ENCODE assay signal across 1 cellular context in genomic region chr17:48892940-48893645, GRCh38.
TF ChIP-seq lines count a peak whose summit lies in the region.

No MANE protein-coding gene starts in this region.

TF ChIP-seq in HepG2, 621 proteins besides CTCF, POLR2A, EP300 and RAD21 (continued from another document and continues in another):
- TF ChIP-seq, protein P1, sequence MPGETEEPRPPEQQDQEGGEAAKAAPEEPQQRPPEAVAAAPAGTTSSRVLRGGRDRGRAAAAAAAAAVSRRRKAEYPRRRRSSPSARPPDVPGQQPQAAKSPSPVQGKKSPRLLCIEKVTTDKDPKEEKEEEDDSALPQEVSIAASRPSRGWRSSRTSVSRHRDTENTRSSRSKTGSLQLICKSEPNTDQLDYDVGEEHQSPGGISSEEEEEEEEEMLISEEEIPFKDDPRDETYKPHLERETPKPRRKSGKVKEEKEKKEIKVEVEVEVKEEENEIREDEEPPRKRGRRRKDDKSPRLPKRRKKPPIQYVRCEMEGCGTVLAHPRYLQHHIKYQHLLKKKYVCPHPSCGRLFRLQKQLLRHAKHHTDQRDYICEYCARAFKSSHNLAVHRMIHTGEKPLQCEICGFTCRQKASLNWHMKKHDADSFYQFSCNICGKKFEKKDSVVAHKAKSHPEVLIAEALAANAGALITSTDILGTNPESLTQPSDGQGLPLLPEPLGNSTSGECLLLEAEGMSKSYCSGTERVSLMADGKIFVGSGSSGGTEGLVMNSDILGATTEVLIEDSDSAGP (CRISPR knock-in tag; IDR thresholded peaks at IDR 0.05; ENCODE audit: borderline replicate concordance) = peak; percentile 52; the same call in 1 of the 2 replicates
- peak; percentile 19; the same call in 1 of the 2 replicates for TF ChIP-seq CEBPB (IDR thresholded peaks at IDR 0.05; ENCODE audit: borderline replicate concordance, low read depth, low read length)
- TF ChIP-seq KLF16 (CRISPR knock-in tag; IDR thresholded peaks at IDR 0.05) = no peak; a peak in 1 of 4 replicates
- TF ChIP-seq ZNF773 (CRISPR knock-in tag; IDR thresholded peaks at IDR 0.05; ENCODE audit: borderline replicate concordance) = peak; percentile 22; the same call in 1 of the 2 replicates
- TF ChIP-seq ZNF235 (CRISPR knock-in tag; IDR thresholded peaks at IDR 0.05; ENCODE audit: borderline replicate concordance) = 0 out of 2 replicates have a peak, but pooled peaks have one; percentile 32
- TF ChIP-seq JUNB (CRISPR knock-in tag; IDR thresholded peaks at IDR 0.05; ENCODE audit: borderline replicate concordance) = 0 out of 2 replicates have a peak, but pooled peaks have one; percentile 1
- peak; percentile 44; the same call in 1 of the 2 replicates for TF ChIP-seq NFE2L1 (CRISPR knock-in tag; IDR thresholded peaks at IDR 0.05; ENCODE audit: borderline replicate concordance)
- TF ChIP-seq ZNF678 (CRISPR knock-in tag; IDR thresholded peaks at IDR 0.05) = 0 out of 2 replicates have a peak, but pooled peaks have one; percentile 85
- 0 out of 2 replicates have a peak, but pooled peaks have one; percentile 20 for TF ChIP-seq TMF1 (CRISPR knock-in tag; IDR thresholded peaks at IDR 0.05; ENCODE audit: low read depth)
- 0 out of 2 replicates have a peak, but pooled peaks have one; percentile 6 for TF ChIP-seq ERF (CRISPR knock-in tag; IDR thresholded peaks at IDR 0.05)
- TF ChIP-seq, protein P2, sequence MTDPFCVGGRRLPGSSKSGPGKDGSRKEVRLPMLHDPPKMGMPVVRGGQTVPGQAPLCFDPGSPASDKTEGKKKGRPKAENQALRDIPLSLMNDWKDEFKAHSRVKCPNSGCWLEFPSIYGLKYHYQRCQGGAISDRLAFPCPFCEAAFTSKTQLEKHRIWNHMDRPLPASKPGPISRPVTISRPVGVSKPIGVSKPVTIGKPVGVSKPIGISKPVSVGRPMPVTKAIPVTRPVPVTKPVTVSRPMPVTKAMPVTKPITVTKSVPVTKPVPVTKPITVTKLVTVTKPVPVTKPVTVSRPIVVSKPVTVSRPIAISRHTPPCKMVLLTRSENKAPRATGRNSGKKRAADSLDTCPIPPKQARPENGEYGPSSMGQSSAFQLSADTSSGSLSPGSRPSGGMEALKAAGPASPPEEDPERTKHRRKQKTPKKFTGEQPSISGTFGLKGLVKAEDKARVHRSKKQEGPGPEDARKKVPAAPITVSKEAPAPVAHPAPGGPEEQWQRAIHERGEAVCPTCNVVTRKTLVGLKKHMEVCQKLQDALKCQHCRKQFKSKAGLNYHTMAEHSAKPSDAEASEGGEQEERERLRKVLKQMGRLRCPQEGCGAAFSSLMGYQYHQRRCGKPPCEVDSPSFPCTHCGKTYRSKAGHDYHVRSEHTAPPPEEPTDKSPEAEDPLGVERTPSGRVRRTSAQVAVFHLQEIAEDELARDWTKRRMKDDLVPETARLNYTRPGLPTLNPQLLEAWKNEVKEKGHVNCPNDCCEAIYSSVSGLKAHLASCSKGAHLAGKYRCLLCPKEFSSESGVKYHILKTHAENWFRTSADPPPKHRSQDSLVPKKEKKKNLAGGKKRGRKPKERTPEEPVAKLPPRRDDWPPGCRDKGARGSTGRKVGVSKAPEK (CRISPR knock-in tag; IDR thresholded peaks at IDR 0.05; ENCODE audit: borderline replicate concordance) = no peak; the same call in 1 of the 2 replicates
- TF ChIP-seq ZNF616 (CRISPR knock-in tag; IDR thresholded peaks at IDR 0.05; ENCODE audit: low read depth) = 0 out of 2 replicates have a peak, but pooled peaks have one; percentile 17
- TF ChIP-seq HIC2 (CRISPR knock-in tag; IDR thresholded peaks at IDR 0.05; ENCODE audit: low read depth) = peak; percentile 7; the same call in 1 of the 2 replicates
- TF ChIP-seq ZFP37 (CRISPR knock-in tag; IDR thresholded peaks at IDR 0.05; ENCODE audit: borderline replicate concordance) = no peak; the same call in 1 of the 2 replicates
- 0 out of 2 replicates have a peak, but pooled peaks have one; percentile 40 for TF ChIP-seq ZNF784 (CRISPR knock-in tag; IDR thresholded peaks at IDR 0.05; ENCODE audit: borderline replicate concordance)
- TF ChIP-seq THRA (CRISPR knock-in tag; IDR thresholded peaks at IDR 0.05; ENCODE audit: borderline replicate concordance) = no peak; the same call in 1 of the 2 replicates
- TF ChIP-seq ZNF343 (CRISPR knock-in tag; IDR thresholded peaks at IDR 0.05) = 0 out of 2 replicates have a peak, but pooled peaks have one; percentile 52
- peak; percentile 70; the same call in 1 of the 2 replicates for TF ChIP-seq ZNF776 (CRISPR knock-in tag; IDR thresholded peaks at IDR 0.05)
- TF ChIP-seq ZNF441 (CRISPR knock-in tag; IDR thresholded peaks at IDR 0.05; ENCODE audit: borderline replicate concordance) = 0 out of 2 replicates have a peak, but pooled peaks have one; percentile 8
- peak; percentile 81 for TF ChIP-seq HES4 (CRISPR knock-in tag; IDR thresholded peaks at IDR 0.05; ENCODE audit: borderline replicate concordance)
- no peak; the same call in 1 of the 2 replicates for TF ChIP-seq ZNF609 (CRISPR knock-in tag; IDR thresholded peaks at IDR 0.05; ENCODE audit: borderline replicate concordance)
- TF ChIP-seq, protein P3, sequence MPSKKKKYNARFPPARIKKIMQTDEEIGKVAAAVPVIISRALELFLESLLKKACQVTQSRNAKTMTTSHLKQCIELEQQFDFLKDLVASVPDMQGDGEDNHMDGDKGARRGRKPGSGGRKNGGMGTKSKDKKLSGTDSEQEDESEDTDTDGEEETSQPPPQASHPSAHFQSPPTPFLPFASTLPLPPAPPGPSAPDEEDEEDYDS (CRISPR knock-in tag; IDR thresholded peaks at IDR 0.05) = no peak
- TF ChIP-seq ZSCAN25 (CRISPR knock-in tag; IDR thresholded peaks at IDR 0.05) = 0 out of 2 replicates have a peak, but pooled peaks have one; percentile 58
- TF ChIP-seq ZNF274 (CRISPR knock-in tag; IDR thresholded peaks at IDR 0.05) = peak; percentile 45; the same call in 1 of the 2 replicates
- peak; percentile 79; the same call in 1 of the 2 replicates for TF ChIP-seq ZNF605 (CRISPR knock-in tag; IDR thresholded peaks at IDR 0.05)
- no peak; the same call in 1 of the 2 replicates for TF ChIP-seq ZNF430 (CRISPR knock-in tag; IDR thresholded peaks at IDR 0.05)
- 0 out of 2 replicates have a peak, but pooled peaks have one; percentile 94 for TF ChIP-seq ATF5 (CRISPR knock-in tag; IDR thresholded peaks at IDR 0.05; ENCODE audit: low read depth)
- TF ChIP-seq PREB (CRISPR knock-in tag; IDR thresholded peaks at IDR 0.05) = peak; percentile 90; the same call in 1 of the 2 replicates
- no peak for TF ChIP-seq SOX6 (IDR thresholded peaks at IDR 0.05)
- TF ChIP-seq SOX6 (CRISPR knock-in tag; IDR thresholded peaks at IDR 0.05) = peak; percentile 70; the same call in 1 of the 2 replicates
- TF ChIP-seq, protein P4, sequence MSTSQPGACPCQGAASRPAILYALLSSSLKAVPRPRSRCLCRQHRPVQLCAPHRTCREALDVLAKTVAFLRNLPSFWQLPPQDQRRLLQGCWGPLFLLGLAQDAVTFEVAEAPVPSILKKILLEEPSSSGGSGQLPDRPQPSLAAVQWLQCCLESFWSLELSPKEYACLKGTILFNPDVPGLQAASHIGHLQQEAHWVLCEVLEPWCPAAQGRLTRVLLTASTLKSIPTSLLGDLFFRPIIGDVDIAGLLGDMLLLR (CRISPR knock-in tag; IDR thresholded peaks at IDR 0.05) = no peak; the same call in 1 of the 2 replicates
- 0 out of 2 replicates have a peak, but pooled peaks have one; percentile 15 for TF ChIP-seq NFATC3 (CRISPR knock-in tag; IDR thresholded peaks at IDR 0.05)
- peak; percentile 82; the same call in 1 of the 2 replicates for TF ChIP-seq DMTF1 (CRISPR knock-in tag; IDR thresholded peaks at IDR 0.05)
- TF ChIP-seq ARNTL (CRISPR knock-in tag; IDR thresholded peaks at IDR 0.05) = peak; percentile 6; the same call in 1 of the 2 replicates
- no peak for TF ChIP-seq ZSCAN12 (CRISPR knock-in tag; IDR thresholded peaks at IDR 0.05)
